8 cellular contexts compared by ENCODE assay signal in genomic region chr15:33201376-33202189, GRCh38. TPM values are rescaled to one million over a fixed set of nuclear protein-coding genes. Genes with fewer than 3 reads are reported as not detected.
A peak's percentile ranks its signal among the peaks of the same experiment; 100 is the strongest.
DNase-seq lines count a peak whose midpoint lies in the region; ATAC-seq and TF ChIP-seq lines count a peak whose summit lies in the region.

No MANE protein-coding gene starts in this region.

- intact Hi-C loops in thyroid gland (cut with DNase I), result no loop called here

- CTCF ChIA-PET in activated CD8-positive, alpha-beta T cell treated with anti-CD3 and anti-CD28 coated beads, Interleukin-2, amount 10 ng/mL, durations not matched to agents 7 days and 5 days (lab: Charles Lee), result interaction anchor here (0.6 to 2.6 kb wide), 6 partner anchors 9 to 69 kb away, joined by 3 to 13 read pairs (median 4); no protein-coding TSS in a partner anchor

- WGBS in thyroid gland, 2 donors, result 52 to 70% methylated on average over 11 of the region's 11 CpGs

- H3K9me3 Mint-ChIP-seq in activated CD8-positive, alpha-beta T cell treated with anti-CD3 and anti-CD28 coated beads, Interleukin-2, amount 10 ng/mL, durations not matched to agents 7 days and 5 days (ENCODE audit: insufficient read depth), result no peaks in the 10 kb centered on the region
- no peaks in the 10 kb centered on the region for H3K9me3 Mint-ChIP-seq in nephron progenitor cell

- H3K36me3 ChIP-seq in thyroid gland, result no peaks in the 10 kb centered on the region

- peak overlapping the region; percentile 80 for H3K27ac Mint-ChIP-seq in activated CD8-positive, alpha-beta T cell treated with anti-CD3 and anti-CD28 coated beads, Interleukin-2, amount 10 ng/mL, durations not matched to agents 7 days and 5 days
- H3K27ac Mint-ChIP-seq in nephron progenitor cell, result peak overlapping the region; percentile 7

- peak overlapping the region; percentile 45 for H3K4me3 Mint-ChIP-seq in activated CD8-positive, alpha-beta T cell treated with anti-CD3 and anti-CD28 coated beads, Interleukin-2, amount 10 ng/mL, durations not matched to agents 7 days and 5 days
- peak overlapping the region; percentile 39 for H3K4me3 Mint-ChIP-seq in nephron progenitor cell

- no peaks in the 10 kb centered on the region for H3K4me1 ChIP-seq in thyroid gland

- no peaks in the 10 kb centered on the region for H3K27me3 Mint-ChIP-seq in activated CD8-positive, alpha-beta T cell treated with anti-CD3 and anti-CD28 coated beads, Interleukin-2, amount 10 ng/mL, durations not matched to agents 7 days and 5 days (ENCODE audit: low read depth)
- peaks cover 5% of the 10 kb centered on the region for H3K27me3 Mint-ChIP-seq in nephron progenitor cell (ENCODE audit: low read depth, poor library complexity)

- TF ChIP-seq CTCF in nephron progenitor cell (IDR thresholded peaks at IDR 0.05) (no peak), thyroid gland (IDR thresholded peaks at IDR 0.05) (no peak)

- no peak overlapping the region for H3K27ac ChIP-seq in epithelial cell of prostate
- no peak overlapping the region for H3K27ac ChIP-seq in thyroid gland

- no peak for TF ChIP-seq POLR2A in thyroid gland (IDR thresholded peaks at IDR 0.05)

- POLR2A ChIA-PET in activated CD8-positive, alpha-beta T cell treated with anti-CD3 and anti-CD28 coated beads, Interleukin-2, amount 10 ng/mL, durations not matched to agents 7 days and 5 days (lab: Charles Lee), result no interaction called here

- no peaks in the 10 kb centered on the region for H3K36me3 Mint-ChIP-seq in activated CD8-positive, alpha-beta T cell treated with anti-CD3 and anti-CD28 coated beads, Interleukin-2, amount 10 ng/mL, durations not matched to agents 7 days and 5 days (ENCODE audit: low read depth)
- H3K36me3 Mint-ChIP-seq in nephron progenitor cell (ENCODE audit: low read depth), result no peaks in the 10 kb centered on the region

- no peaks in the 10 kb centered on the region for H3K9me3 ChIP-seq in thyroid gland

- no peak overlapping the region for H3K4me3 ChIP-seq in thyroid gland (replicated peaks in 1 of 3)

- peak; percentile 79 for ATAC-seq in HG02938 (IDR thresholded peaks at IDR 0.05; ENCODE audit: unreplicated experiment)
- ATAC-seq in activated CD8-positive, alpha-beta T cell treated with anti-CD3 and anti-CD28 coated beads, Interleukin-2, amount 10 ng/mL, durations not matched to agents 7 days and 5 days, result peak; percentile 95

- peak; percentile 52 for DNase-seq in activated gamma-delta T cell treated with Interleukin-2 at 50 U/mL for 16 hours
- no peak for DNase-seq in activated gamma-delta T cell (lab: John Stamatoyannopoulos, UW)
- peak; percentile 85 for DNase-seq in NCI-H345 (lab: John Stamatoyannopoulos, UW)
- DNase-seq in activated CD8-positive, alpha-beta T cell treated with anti-CD3 and anti-CD28 coated beads, Interleukin-2, amount 10 ng/mL, durations not matched to agents 7 days and 5 days, result peak; percentile 70
- peak; percentile 74 for DNase-seq in epithelial cell of prostate (ENCODE audit: low read depth, low spot score)
- DNase-seq in nephron progenitor cell, result peak; percentile 21
- peak; percentile 13 to 16 for DNase-seq in thyroid gland

- peaks cover 33% of the 10 kb centered on the region for H3K4me1 Mint-ChIP-seq in activated CD8-positive, alpha-beta T cell treated with anti-CD3 and anti-CD28 coated beads, Interleukin-2, amount 10 ng/mL, durations not matched to agents 7 days and 5 days (ENCODE audit: low read depth)
- H3K4me1 Mint-ChIP-seq in nephron progenitor cell, result peaks cover 50% of the 10 kb centered on the region

- no peaks in the 10 kb centered on the region for H3K27me3 ChIP-seq in thyroid gland

RNA-seq across cellular contexts. Expression of gene FMN1, which starts 7.1 kb away (rescaled TPM):
- under 1 TPM in 1 of 2 experiments, not detected in 1; 0.05 TPM for total RNA-seq in activated CD8-positive, alpha-beta T cell treated with anti-CD3 and anti-CD28 coated beads, Interleukin-2, amount 10 ng/mL, durations not matched to agents 7 days and 5 days
- 10 to 100 TPM; 13.8 to 28.3 (median 22.5) TPM for total RNA-seq in thyroid gland

Comparison
In these comparisons a context has a peak if more than half of its experiments do, and no peak if none do; other contexts are left out.
1. RNA of gene FMN1, which starts 7.1 kb away (total RNA-seq): 13.8 to 28.3 TPM in thyroid gland; 0.05 TPM in activated CD8-positive, alpha-beta T cell treated with anti-CD3 and anti-CD28 coated beads, Interleukin-2, amount 10 ng/mL, durations not matched to agents 7 days and 5 days; every median in the first group is over 10 times any median in the second.